In the genomic region with DNA sequence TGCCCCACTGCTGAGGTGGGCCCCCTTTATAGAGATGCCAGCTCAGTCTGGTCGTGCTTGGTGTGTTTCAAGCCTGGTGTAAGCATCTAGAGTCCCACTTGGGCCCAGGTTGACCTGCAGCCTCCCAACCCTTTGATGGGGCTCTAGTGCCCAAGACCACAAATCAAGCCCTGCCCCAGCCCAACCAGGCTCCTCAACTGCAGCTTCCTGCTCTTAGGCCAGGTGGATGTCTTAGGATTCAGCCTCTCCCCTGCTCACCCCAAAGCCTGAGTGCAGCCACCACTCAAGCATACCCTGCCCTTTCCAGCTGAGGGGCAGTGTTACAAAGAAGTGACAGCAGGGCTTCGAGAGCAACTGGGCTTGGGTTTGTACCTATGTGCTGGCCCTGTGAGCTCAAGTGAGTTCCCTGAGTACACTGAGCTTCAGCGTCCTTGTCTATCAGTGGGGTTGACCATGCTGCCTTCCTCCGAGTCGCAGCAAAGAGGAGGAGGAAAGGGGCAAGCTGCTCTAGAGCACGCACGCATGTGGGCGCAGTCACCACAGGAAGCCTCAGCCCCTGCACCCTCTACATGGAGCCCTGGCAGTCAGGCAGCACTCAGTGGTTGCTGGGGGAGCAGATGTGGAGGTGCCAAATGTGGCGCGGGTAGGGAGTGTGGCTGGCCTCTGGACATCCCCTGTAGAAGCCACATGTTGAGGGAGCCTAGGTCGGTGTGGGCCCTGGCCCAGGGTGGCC, we compare ENCODE assay signal across 1 cellular context.
TF ChIP-seq lines count a peak whose summit lies in the region.

No MANE protein-coding gene starts in this region.

TF ChIP-seq in H1, 55 proteins besides CTCF, POLR2A, EP300 and RAD21:
- TF ChIP-seq JUND (IDR thresholded peaks at IDR 0.05; ENCODE audit: low read length), result no peak
- no peak for TF ChIP-seq TAF7 (optimal IDR thresholded peaks at IDR 0.05; ENCODE audit: borderline replicate concordance, low read depth, low read length)
- no peak for TF ChIP-seq MAFK (IDR thresholded peaks at IDR 0.05; ENCODE audit: low read depth, low read length)
- TF ChIP-seq POLR2AphosphoS5 (IDR thresholded peaks at IDR 0.05; ENCODE audit: low read depth, low read length), result no peak
- no peak for TF ChIP-seq TBP (IDR thresholded peaks at IDR 0.05; ENCODE audit: low read depth, low read length)
- TF ChIP-seq CREB1 (IDR thresholded peaks at IDR 0.05), result no peak
